8 cellular contexts compared by ENCODE assay signal in the genomic region with DNA sequence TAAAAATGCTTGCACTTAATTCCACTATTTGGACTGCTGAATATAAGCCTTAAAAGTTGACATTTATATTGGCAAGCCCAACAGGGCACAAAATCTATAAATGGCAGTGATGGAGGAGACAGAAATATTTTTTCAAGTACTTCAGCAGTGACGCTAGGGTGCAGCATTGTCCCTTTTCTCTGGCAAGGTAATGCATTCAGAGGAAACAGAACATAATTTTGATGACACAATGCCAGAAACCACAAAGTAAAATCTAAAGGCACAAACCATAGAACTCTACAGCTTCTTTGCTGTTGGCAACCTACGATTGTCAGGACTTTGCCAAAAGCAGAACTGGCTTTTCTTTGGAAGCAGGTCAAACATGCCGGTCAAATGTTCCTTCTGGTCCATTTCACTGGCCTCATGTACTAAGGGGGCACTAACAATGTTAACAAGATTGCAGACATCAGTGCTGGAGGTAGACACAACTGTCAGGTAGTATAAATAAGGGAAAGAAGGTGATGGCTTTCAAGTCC. TPM values are rescaled to one million over a fixed set of nuclear protein-coding genes. Genes with fewer than 3 reads are reported as not detected.
DNase-seq lines count a peak whose midpoint lies in the region; ATAC-seq, FAIRE-seq and TF ChIP-seq lines count a peak whose summit lies in the region.

No MANE protein-coding gene starts in this region.

- no peaks in the 10 kb centered on the region for H3K9me3 ChIP-seq in astrocyte (ENCODE audit: insufficient read depth, low read depth, low read length)
- no peaks in the 10 kb centered on the region for H3K9me3 ChIP-seq in hepatocyte (ENCODE audit: low read depth)
- H3K9me3 ChIP-seq in small intestine (ENCODE audit: control insufficient read depth, low read depth) = no peaks in the 10 kb centered on the region

- H3K9me3 Mint-ChIP-seq in T-helper 2 cell treated with Interferon-gamma antibody and Interleukin-4, amounts not matched to agents 5 μg/mL and 100 μg/mL, for 36 hours = peaks cover 5% of the 10 kb centered on the region
- H3K9me3 Mint-ChIP-seq in astrocyte (ENCODE audit: unreplicated experiment) = no peaks in the 10 kb centered on the region

- no peak overlapping the region for H3K4me3 ChIP-seq in astrocyte (ENCODE audit: insufficient read depth, low read depth, low read length)
- H3K4me3 ChIP-seq in hepatocyte = no peak overlapping the region
- no peak overlapping the region for H3K4me3 ChIP-seq in small intestine (ENCODE audit: low read depth in 1 of 2, low read length in 2 of 2)

- peak overlapping the region; percentile 58 for H3K27ac ChIP-seq in astrocyte (ENCODE audit: low read depth, low read length)
- peak overlapping the region; percentile 12 for H3K27ac ChIP-seq in hepatocyte
- H3K27ac ChIP-seq in small intestine (ENCODE audit: low read depth in 1 of 2, low read length in 1 of 2) = peak overlapping the region; percentile 48 to 83

- peak overlapping the region; percentile 61 for H3K4me3 Mint-ChIP-seq in T-helper 2 cell treated with Interferon-gamma antibody and Interleukin-4, amounts not matched to agents 5 μg/mL and 100 μg/mL, for 36 hours
- no peak overlapping the region for H3K4me3 Mint-ChIP-seq in astrocyte (ENCODE audit: unreplicated experiment)

- H3K36me3 ChIP-seq in astrocyte (ENCODE audit: insufficient read depth, low read length) = peaks cover 22% of the 10 kb centered on the region
- H3K36me3 ChIP-seq in hepatocyte (replicated peaks; ENCODE audit: insufficient read depth, low read depth) = no peaks in the 10 kb centered on the region
- H3K36me3 ChIP-seq in small intestine (ENCODE audit: control insufficient read depth in 2 of 2, insufficient read depth in 2 of 2, low read length in 2 of 2) = peaks cover 3 to 4% of the 10 kb centered on the region in 2 donors

- peaks cover 62% of the 10 kb centered on the region for H3K36me3 Mint-ChIP-seq in T-helper 2 cell treated with Interferon-gamma antibody and Interleukin-4, amounts not matched to agents 5 μg/mL and 100 μg/mL, for 36 hours (ENCODE audit: low read depth)
- peaks cover 20% of the 10 kb centered on the region for H3K36me3 Mint-ChIP-seq in astrocyte (ENCODE audit: low read depth, unreplicated experiment)

- ATAC-seq in HG02642 (IDR thresholded peaks at IDR 0.05; ENCODE audit: poor library complexity, unreplicated experiment) = peak; percentile 70

- peaks cover 5% of the 10 kb centered on the region for H4K20me1 ChIP-seq in astrocyte (ENCODE audit: insufficient read depth, low read length)
- H4K20me1 ChIP-seq in hepatocyte (ENCODE audit: insufficient read depth, poor library complexity, severe bottlenecking) = no peaks in the 10 kb centered on the region

- WGBS in hepatocyte (ENCODE audit: low lambda C conversion rate, missing lambda C conversion rate) = 49% methylated on average over 3 of the region's 3 CpGs
- WGBS in small intestine, 3 donors = 18 to 25% (median 21%) methylated on average over 3 of the region's 3 CpGs

- H3K27ac Mint-ChIP-seq in T-helper 2 cell treated with Interferon-gamma antibody and Interleukin-4, amounts not matched to agents 5 μg/mL and 100 μg/mL, for 36 hours = peak overlapping the region; percentile 75
- peak overlapping the region; percentile 79 for H3K27ac Mint-ChIP-seq in astrocyte (ENCODE audit: unreplicated experiment)

- no peaks in the 10 kb centered on the region for H3K9me2 ChIP-seq in hepatocyte (replicated peaks; ENCODE audit: insufficient read depth)

- H3K79me2 ChIP-seq in astrocyte (ENCODE audit: insufficient read depth, low read length) (peaks cover 38% of the 10 kb centered on the region), hepatocyte (peaks cover 18% of the 10 kb centered on the region)

- peaks cover 41% of the 10 kb centered on the region for H3K4me1 Mint-ChIP-seq in T-helper 2 cell treated with Interferon-gamma antibody and Interleukin-4, amounts not matched to agents 5 μg/mL and 100 μg/mL, for 36 hours (ENCODE audit: low read depth)
- peaks cover 33% of the 10 kb centered on the region for H3K4me1 Mint-ChIP-seq in astrocyte (ENCODE audit: low read depth, unreplicated experiment)

- H3K4me2 ChIP-seq in astrocyte (ENCODE audit: low read length) (peak overlapping the region; percentile 59), hepatocyte (no peak overlapping the region)

- peak overlapping the region; percentile 49 for H3K9ac ChIP-seq in astrocyte (ENCODE audit: low read length)

- peak; percentile 93 for FAIRE-seq in astrocyte (lab: Jason Lieb, UNC)
- no peak for FAIRE-seq in small intestine (lab: Jason Lieb, UNC)

- no peaks in the 10 kb centered on the region for H3K27me3 Mint-ChIP-seq in T-helper 2 cell treated with Interferon-gamma antibody and Interleukin-4, amounts not matched to agents 5 μg/mL and 100 μg/mL, for 36 hours (ENCODE audit: low read depth)
- H3K27me3 Mint-ChIP-seq in astrocyte (ENCODE audit: low read depth, unreplicated experiment) = no peaks in the 10 kb centered on the region

- TF ChIP-seq CTCF in GM12873 (IDR thresholded peaks at IDR 0.05; ENCODE audit: insufficient read depth, low read depth, low read length, missing control alignments) (peak; percentile 73), astrocyte (IDR thresholded peaks at IDR 0.05; ENCODE audit: insufficient read depth, low read depth, low read length) (peak; percentile 86), hepatocyte (IDR thresholded peaks at IDR 0.05; ENCODE audit: poor library complexity) (peak; percentile 76)

- H3K4me1 ChIP-seq in astrocyte (ENCODE audit: insufficient read depth, low read length) (peaks cover 24% of the 10 kb centered on the region), hepatocyte (ENCODE audit: insufficient read depth) (no peaks in the 10 kb centered on the region), small intestine (ENCODE audit: control insufficient read depth in 2 of 2, insufficient read depth in 1 of 2, low read depth in 1 of 2, low read length in 1 of 2) (peaks cover 0 to 3% of the 10 kb centered on the region in 2 donors)

- DNase-seq in NCI-H1436 treated with DMSO at 0.1 percent for 48 hours (lab: John Stamatoyannopoulos, UW) (peak; percentile 56), astrocyte (ENCODE audit: low read depth) (peak; percentile 91), hepatocyte (ENCODE audit: low spot score) (peak; percentile 84), small intestine (peak; percentile 77), NCI-H128 (lab: John Stamatoyannopoulos, UW; ENCODE audit: unreplicated experiment) (no peak)
- peak; percentile 71 for DNase-seq in T-helper 2 cell treated with Interferon-gamma antibody and Interleukin-4, amounts not matched to agents 5 μg/mL and 100 μg/mL, for 36 hours (ENCODE audit: low spot score)

- H2AFZ ChIP-seq in astrocyte (ENCODE audit: low read depth, low read length) = no peak overlapping the region
- no peak overlapping the region for H2AFZ ChIP-seq in hepatocyte

- H3K27me3 ChIP-seq in astrocyte (ENCODE audit: insufficient read depth, low read length) (no peaks in the 10 kb centered on the region), hepatocyte (no peaks in the 10 kb centered on the region), small intestine (ENCODE audit: control insufficient read depth in 2 of 2, insufficient read depth in 2 of 2, low read length in 2 of 2) (no peaks in the 10 kb centered on the region)

RNA-seq across cellular contexts. Expression of a gene that starts 30.9 kb away (rescaled TPM):
- 20.4 and 26.1 TPM in 2 replicates for total RNA-seq in astrocyte
- 24.1 and 28.2 TPM in 2 replicates for total RNA-seq in hepatocyte
- polyA plus RNA-seq in hepatocyte = 29.8 and 38.8 TPM in 2 replicates
- polyA plus RNA-seq in small intestine = 10 to 100 TPM; 14.2 to 25.4 (median 23.7) TPM

Comparison
In these comparisons a context has a peak if more than half of its experiments do, and no peak if none do; other contexts are left out.
1. H3K27ac ChIP-seq: peak in every context shown above with its lines; median percentile 66 in small intestine; 58 in astrocyte; 12 in hepatocyte.